10 cellular contexts compared by ENCODE assay signal in the genomic region with DNA sequence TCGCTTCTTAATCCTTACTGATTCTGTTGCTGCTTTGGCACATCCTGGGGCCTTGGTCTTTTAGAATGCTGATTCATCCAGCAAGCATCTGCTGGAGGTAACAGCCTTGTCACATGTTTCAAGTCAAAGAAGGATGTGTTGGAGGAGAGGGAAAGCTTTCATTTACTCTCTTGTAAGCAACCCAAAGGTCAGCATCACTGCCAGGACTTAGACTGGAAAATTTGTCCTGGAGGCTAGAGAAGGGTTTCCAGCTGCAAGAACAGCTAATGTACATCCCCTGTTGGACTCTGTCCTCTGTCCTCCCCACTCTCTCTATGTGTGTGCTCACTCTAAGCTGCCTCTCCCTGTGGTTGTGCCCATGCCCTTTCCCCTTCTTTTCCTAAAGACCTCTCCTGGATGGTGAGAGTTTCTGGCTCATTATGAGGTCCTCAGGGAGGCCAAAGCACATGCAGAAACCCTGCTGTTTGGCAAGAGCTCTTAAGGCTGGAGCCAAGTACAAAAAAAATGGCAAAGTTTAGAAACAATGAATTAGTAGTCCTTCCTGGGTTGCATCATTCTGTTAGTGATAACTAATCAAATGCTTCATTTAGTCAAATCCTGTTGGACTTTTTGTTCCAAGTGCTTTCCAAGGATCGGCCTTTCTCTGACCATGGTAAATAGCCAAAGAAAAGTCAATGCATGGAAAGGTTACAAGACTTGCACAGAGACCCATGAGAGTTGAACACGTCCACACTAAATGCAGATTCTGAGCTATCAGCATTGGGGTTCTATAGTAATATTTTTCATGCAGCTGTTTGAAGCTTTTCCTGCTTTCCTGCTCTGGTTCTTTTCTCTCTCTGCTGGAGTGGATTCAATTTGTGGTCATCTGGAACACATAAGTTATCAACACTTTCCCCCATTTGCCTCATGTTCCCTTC. TPM values are rescaled to one million over a fixed set of nuclear protein-coding genes. Genes with fewer than 3 reads are reported as not detected.
DNase-seq lines count a peak whose midpoint lies in the region; ATAC-seq, FAIRE-seq and TF ChIP-seq lines count a peak whose summit lies in the region.
"Had no signal": no experiment of that assay in that cellular context is flagged by ENCODE, and none has a peak within 500 bp of the region (broad histone marks: within the 10 kb centered on the region; RNA-seq: fewer than 3 reads in every experiment).

No MANE protein-coding gene starts in this region.

- peaks cover 46% of the 10 kb centered on the region for H3K4me1 Mint-ChIP-seq in HFFc6 (ENCODE audit: low read depth)

- FAIRE-seq in bronchial epithelial cell (lab: Jason Lieb, UNC), result no peak

- WGBS in suprapubic skin, result 33% methylated on average over 3 of the region's 3 CpGs

- ATAC-seq in HG03139 (IDR thresholded peaks at IDR 0.05; ENCODE audit: unreplicated experiment) (no peak), HG02759 (IDR thresholded peaks at IDR 0.05; ENCODE audit: unreplicated experiment) (no peak)
- ATAC-seq: activated CD8-positive, alpha-beta memory T cell treated with anti-CD3 and anti-CD28 coated beads, Interleukin-2, amount 10 ng/mL, durations not matched to agents 7 days and 5 days had no signal

- H3K27me3 Mint-ChIP-seq in HFFc6 (ENCODE audit: insufficient read depth), result no peaks in the 10 kb centered on the region; the same call in none of the 2 replicates

- H3K27ac Mint-ChIP-seq in HFFc6, result peak overlapping the region; percentile 86
- H3K27ac Mint-ChIP-seq: activated CD8-positive, alpha-beta memory T cell treated with anti-CD3 and anti-CD28 coated beads, Interleukin-2, amount 10 ng/mL, durations not matched to agents 7 days and 5 days had no signal

- TF ChIP-seq CTCF in HFFc6 (IDR thresholded peaks at IDR 0.05) (no peak), bronchial epithelial cell (IDR thresholded peaks at IDR 0.05; ENCODE audit: insufficient read depth, low read length, severe bottlenecking) (no peak), suprapubic skin (IDR thresholded peaks at IDR 0.05) (no peak)

- TF ChIP-seq EP300 in suprapubic skin (IDR thresholded peaks at IDR 0.05), result no peak

- H3K27ac ChIP-seq in suprapubic skin, result peak overlapping the region; percentile 51

- DNase-seq in HFFc6, result peak; percentile 38
- DNase-seq in bronchial epithelial cell (ENCODE audit: low read depth), result peak; percentile 57
- peak; percentile 81 for DNase-seq in iris pigment epithelial cell (ENCODE audit: low read depth)
- DNase-seq in suprapubic skin (ENCODE audit: low spot score in 2 of 2), result no peak
- DNase-seq in cerebellum (ENCODE audit: low spot score), result no peak
- no peak for DNase-seq in NCI-H2196 (lab: John Stamatoyannopoulos, UW; ENCODE audit: unreplicated experiment)
- DNase-seq: activated CD8-positive, alpha-beta memory T cell treated with anti-CD3 and anti-CD28 coated beads, Interleukin-2, amount 10 ng/mL, durations not matched to agents 7 days and 5 days; NCI-H2107 had no signal

- H3K9me3 Mint-ChIP-seq in HFFc6, result no peaks in the 10 kb centered on the region

- H3K4me1 ChIP-seq in suprapubic skin, result no peaks in the 10 kb centered on the region

- no peak overlapping the region; the same call in 1 of the 2 replicates for H3K4me3 Mint-ChIP-seq in HFFc6
- H3K4me3 Mint-ChIP-seq: activated CD8-positive, alpha-beta memory T cell treated with anti-CD3 and anti-CD28 coated beads, Interleukin-2, amount 10 ng/mL, durations not matched to agents 7 days and 5 days had no signal

- H3K4me3 ChIP-seq in bronchial epithelial cell (ENCODE audit: low read depth, low read length), result no peak overlapping the region
- H3K4me3 ChIP-seq in suprapubic skin, result no peak overlapping the region

- H3K27me3 ChIP-seq in bronchial epithelial cell (ENCODE audit: control insufficient read depth, insufficient read depth, low read length), result no peaks in the 10 kb centered on the region
- no peaks in the 10 kb centered on the region for H3K27me3 ChIP-seq in suprapubic skin

- no peak for TF ChIP-seq POLR2A in suprapubic skin (IDR thresholded peaks at IDR 0.05)

- H3K36me3 ChIP-seq in bronchial epithelial cell (ENCODE audit: control insufficient read depth, insufficient read depth, low read length) (no peaks in the 10 kb centered on the region), suprapubic skin (no peaks in the 10 kb centered on the region)

- H3K36me3 Mint-ChIP-seq in HFFc6 (ENCODE audit: low read depth), result no peaks in the 10 kb centered on the region

- H3K9me3 ChIP-seq in suprapubic skin, result no peaks in the 10 kb centered on the region

RNA-seq across cellular contexts. Expression of gene SRPX, which starts 13.5 kb away (rescaled TPM):
- total RNA-seq in HFFc6 (2021; fragmentation: NEBNext Ultra II Directional; extraction: Animal tissue kit (Norgen Biotek cat#: 25700)), result 10 to 100 TPM; 10.6 to 47.2 (median 42.4) TPM
- total RNA-seq in bronchial epithelial cell (2.4 and 3.7 TPM in 2 replicates), suprapubic skin (10 to 100 TPM; 18.4 to 46.5 (median 36.4) TPM), cerebellum (5.2 TPM)

Comparison
In these comparisons a context has a peak if more than half of its experiments do, and no peak if none do; other contexts are left out.
1. DNase-seq: peak in HFFc6 (single experiment), bronchial epithelial cell (single experiment) and iris pigment epithelial cell (single experiment); none in suprapubic skin (0 of 2), cerebellum (single experiment) and NCI-H2196 (single experiment).